In the genomic region with DNA sequence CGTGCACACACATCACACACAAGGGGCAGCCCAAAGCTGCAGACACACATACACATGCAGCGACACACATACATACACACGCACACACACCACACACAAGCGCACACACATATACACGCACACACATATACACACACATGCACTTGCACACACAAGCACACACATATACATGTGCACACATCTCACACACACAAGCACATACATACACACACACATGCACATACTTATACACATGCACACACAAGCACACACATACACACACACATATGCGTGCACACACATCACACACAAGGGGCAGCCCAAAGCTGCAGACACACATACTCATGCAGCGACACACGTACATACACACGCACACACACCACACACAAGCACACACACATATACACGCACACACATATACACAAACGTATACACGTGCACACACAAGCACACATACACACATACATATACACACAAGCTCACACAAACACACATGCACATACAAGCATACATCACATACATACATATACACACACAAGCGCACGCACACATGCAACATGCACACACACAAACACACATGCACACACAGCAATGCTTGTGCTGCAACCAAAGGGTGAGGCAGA, we compare ENCODE assay signal across 32 cellular contexts.
"Had no signal": no experiment of that assay in that cellular context is flagged by ENCODE, and none has a peak within 500 bp of the region (broad histone marks: within the 10 kb centered on the region; RNA-seq: fewer than 3 reads in every experiment).

No MANE protein-coding gene starts in this region.

- H3K4me1 Mint-ChIP-seq: activated naive CD8-positive, alpha-beta T cell treated with anti-CD3 and anti-CD28 coated beads for 36 hours had no signal

- H3K36me3 Mint-ChIP-seq: activated naive CD8-positive, alpha-beta T cell treated with anti-CD3 and anti-CD28 coated beads for 36 hours; brain had no signal

- H3K27ac Mint-ChIP-seq: activated naive CD4-positive, alpha-beta T cell treated with anti-CD3 and anti-CD28 coated beads for 36 hours; activated naive CD8-positive, alpha-beta T cell treated with anti-CD3 and anti-CD28 coated beads for 36 hours; activated T-helper 1 cell treated with anti-CD3 and anti-CD28 coated beads, Interleukin-12 subunit alpha, Interleukin-12 subunit beta, Interleukin-2, Interleukin-4 antibody, amounts not matched to agents 30 ng/mL and 10 ng/mL and 1 ng/mL, durations not matched to agents 14 hours and 24 hours and 36 hours; nephron; progenitor cell of endocrine pancreas; stimulated activated naive CD8-positive, alpha-beta T cell treated with anti-CD3 and anti-CD28 coated beads, Interleukin-15, Interleukin-2, amounts not matched to agents 100 ng/mL and 50 ng/mL, for 24 hours had no signal

- ATAC-seq: activated CD4-positive, CD25-positive, alpha-beta regulatory T cell treated with anti-CD3 and anti-CD28 coated beads, Interleukin-2, amount 50 U/mL, for 24 hours; gastrocnemius medialis; mucosa of descending colon; sciatic nerve had no signal

- H3K4me1 ChIP-seq: adrenal gland, gastrocnemius medialis, left ventricle myocardium inferior, upper lobe of left lung had no signal

- H3K9me3 ChIP-seq: adrenal gland, gastrocnemius medialis, left ventricle myocardium inferior, mucosa of descending colon, neutrophil, ovary, thoracic aorta, upper lobe of left lung had no signal

- H3K9me3 Mint-ChIP-seq: activated naive CD8-positive, alpha-beta T cell treated with anti-CD3 and anti-CD28 coated beads for 36 hours; nephron; stimulated activated naive CD8-positive, alpha-beta T cell treated with anti-CD3 and anti-CD28 coated beads, Interleukin-15, Interleukin-2, amounts not matched to agents 100 ng/mL and 50 ng/mL, for 24 hours had no signal

- H3K36me3 ChIP-seq: adrenal gland, gastrocnemius medialis, left ventricle myocardium inferior, neutrophil, ovary, thoracic aorta, upper lobe of left lung had no signal

- H3K4me3 ChIP-seq: adrenal gland, coronary artery, dorsolateral prefrontal cortex, gastrocnemius medialis, left ventricle myocardium inferior, lung, mucosa of descending colon, ovary, skin epidermis, thoracic aorta, upper lobe of left lung had no signal

- H3K4me3 Mint-ChIP-seq: activated naive CD4-positive, alpha-beta T cell treated with anti-CD3 and anti-CD28 coated beads for 36 hours; activated naive CD8-positive, alpha-beta T cell treated with anti-CD3 and anti-CD28 coated beads for 36 hours; activated T-helper 1 cell treated with anti-CD3 and anti-CD28 coated beads, Interleukin-12 subunit alpha, Interleukin-12 subunit beta, Interleukin-2, Interleukin-4 antibody, amounts not matched to agents 30 ng/mL and 10 ng/mL and 1 ng/mL, durations not matched to agents 14 hours and 24 hours and 36 hours; brain; nephron; stimulated activated naive CD8-positive, alpha-beta T cell treated with anti-CD3 and anti-CD28 coated beads, Interleukin-15, Interleukin-2, amounts not matched to agents 100 ng/mL and 50 ng/mL, for 24 hours had no signal

- H3K27ac ChIP-seq: adrenal gland, coronary artery, dorsolateral prefrontal cortex, gastrocnemius medialis, left ventricle myocardium inferior, neutrophil, ovary, skin epidermis, thoracic aorta, upper lobe of left lung, VCaP had no signal

- H3K27me3 ChIP-seq: adrenal gland, gastrocnemius medialis, neutrophil, ovary, upper lobe of left lung had no signal

- DNase-seq: activated CD4-positive, alpha-beta T cell treated with anti-CD3 and anti-CD28 coated beads for 48 hours; activated CD4-positive, alpha-beta T cell treated with anti-CD3 and anti-CD28 coated beads, Interleukin-2, amount 50 U/mL, for 48 hours; activated CD8-positive, alpha-beta memory T cell treated with anti-CD3 and anti-CD28 coated beads for 24 hours; activated effector memory CD4-positive, alpha-beta T cell treated with anti-CD3 and anti-CD28 coated beads, Interleukin-2, amount 50 U/mL, for 16 hours; activated naive CD4-positive, alpha-beta T cell treated with anti-CD3 and anti-CD28 coated beads for 36 hours; activated naive CD8-positive, alpha-beta T cell treated with anti-CD3 and anti-CD28 coated beads for 36 hours; aorta; dorsolateral prefrontal cortex; effector memory CD4-positive, alpha-beta T cell; erythroblast; gastrocnemius medialis; glutamatergic neuron; left ventricle myocardium inferior; mucosa of descending colon; ovary; stimulated activated CD4-positive, alpha-beta T cell treated with anti-CD3 and anti-CD28 coated beads, Interleukin-12 subunit alpha, Interleukin-12 subunit beta, amount 100 ng/mL, for 4 hours; stimulated activated CD4-positive, alpha-beta T cell treated with anti-CD3 and anti-CD28 coated beads, Interleukin-4, amount 100 ng/mL, for 1 hour; upper lobe of left lung had no signal
